1 cellular context compared by ENCODE assay signal in the genomic region with DNA sequence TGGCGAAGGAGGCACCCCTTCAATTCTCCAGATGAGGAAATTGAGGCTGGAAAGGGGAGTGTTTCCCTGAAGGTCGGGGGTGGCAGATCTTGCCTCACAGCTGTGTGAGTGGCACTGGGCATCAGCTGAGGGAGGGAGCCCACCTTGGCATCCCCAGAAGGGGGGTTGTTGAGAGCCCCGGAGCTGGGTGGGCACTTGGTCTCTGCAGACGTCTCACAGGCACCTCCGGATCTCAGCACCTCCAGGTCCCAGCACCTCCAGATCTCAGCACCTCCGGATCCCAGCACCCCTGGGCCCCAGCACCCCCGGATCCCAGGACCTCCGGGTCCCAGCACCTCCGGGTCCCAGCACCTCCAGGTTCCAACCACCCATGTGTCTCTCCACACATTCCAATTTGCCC.
TF ChIP-seq lines count a peak whose summit lies in the region.

No MANE protein-coding gene starts in this region.

TF ChIP-seq in HepG2, 621 proteins besides CTCF, POLR2A, EP300 and RAD21 (continued from another document):
- TF ChIP-seq ZNF260 (CRISPR knock-in tag; IDR thresholded peaks at IDR 0.05; ENCODE audit: borderline replicate concordance, low read depth): no peak
- TF ChIP-seq, protein P1, sequence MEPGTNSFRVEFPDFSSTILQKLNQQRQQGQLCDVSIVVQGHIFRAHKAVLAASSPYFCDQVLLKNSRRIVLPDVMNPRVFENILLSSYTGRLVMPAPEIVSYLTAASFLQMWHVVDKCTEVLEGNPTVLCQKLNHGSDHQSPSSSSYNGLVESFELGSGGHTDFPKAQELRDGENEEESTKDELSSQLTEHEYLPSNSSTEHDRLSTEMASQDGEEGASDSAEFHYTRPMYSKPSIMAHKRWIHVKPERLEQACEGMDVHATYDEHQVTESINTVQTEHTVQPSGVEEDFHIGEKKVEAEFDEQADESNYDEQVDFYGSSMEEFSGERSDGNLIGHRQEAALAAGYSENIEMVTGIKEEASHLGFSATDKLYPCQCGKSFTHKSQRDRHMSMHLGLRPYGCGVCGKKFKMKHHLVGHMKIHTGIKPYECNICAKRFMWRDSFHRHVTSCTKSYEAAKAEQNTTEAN (CRISPR knock-in tag; conservative IDR thresholded peaks at IDR 0.05): no peak
- no peak for TF ChIP-seq ZSCAN29 (CRISPR knock-in tag; conservative IDR thresholded peaks at IDR 0.05)
- no peak for TF ChIP-seq ZNF292 (CRISPR knock-in tag; IDR thresholded peaks at IDR 0.05; ENCODE audit: borderline replicate concordance, low read depth)
- TF ChIP-seq, protein P2, sequence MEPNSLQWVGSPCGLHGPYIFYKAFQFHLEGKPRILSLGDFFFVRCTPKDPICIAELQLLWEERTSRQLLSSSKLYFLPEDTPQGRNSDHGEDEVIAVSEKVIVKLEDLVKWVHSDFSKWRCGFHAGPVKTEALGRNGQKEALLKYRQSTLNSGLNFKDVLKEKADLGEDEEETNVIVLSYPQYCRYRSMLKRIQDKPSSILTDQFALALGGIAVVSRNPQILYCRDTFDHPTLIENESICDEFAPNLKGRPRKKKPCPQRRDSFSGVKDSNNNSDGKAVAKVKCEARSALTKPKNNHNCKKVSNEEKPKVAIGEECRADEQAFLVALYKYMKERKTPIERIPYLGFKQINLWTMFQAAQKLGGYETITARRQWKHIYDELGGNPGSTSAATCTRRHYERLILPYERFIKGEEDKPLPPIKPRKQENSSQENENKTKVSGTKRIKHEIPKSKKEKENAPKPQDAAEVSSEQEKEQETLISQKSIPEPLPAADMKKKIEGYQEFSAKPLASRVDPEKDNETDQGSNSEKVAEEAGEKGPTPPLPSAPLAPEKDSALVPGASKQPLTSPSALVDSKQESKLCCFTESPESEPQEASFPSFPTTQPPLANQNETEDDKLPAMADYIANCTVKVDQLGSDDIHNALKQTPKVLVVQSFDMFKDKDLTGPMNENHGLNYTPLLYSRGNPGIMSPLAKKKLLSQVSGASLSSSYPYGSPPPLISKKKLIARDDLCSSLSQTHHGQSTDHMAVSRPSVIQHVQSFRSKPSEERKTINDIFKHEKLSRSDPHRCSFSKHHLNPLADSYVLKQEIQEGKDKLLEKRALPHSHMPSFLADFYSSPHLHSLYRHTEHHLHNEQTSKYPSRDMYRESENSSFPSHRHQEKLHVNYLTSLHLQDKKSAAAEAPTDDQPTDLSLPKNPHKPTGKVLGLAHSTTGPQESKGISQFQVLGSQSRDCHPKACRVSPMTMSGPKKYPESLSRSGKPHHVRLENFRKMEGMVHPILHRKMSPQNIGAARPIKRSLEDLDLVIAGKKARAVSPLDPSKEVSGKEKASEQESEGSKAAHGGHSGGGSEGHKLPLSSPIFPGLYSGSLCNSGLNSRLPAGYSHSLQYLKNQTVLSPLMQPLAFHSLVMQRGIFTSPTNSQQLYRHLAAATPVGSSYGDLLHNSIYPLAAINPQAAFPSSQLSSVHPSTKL (CRISPR knock-in tag; IDR thresholded peaks at IDR 0.05): no peak
- TF ChIP-seq, protein P3, sequence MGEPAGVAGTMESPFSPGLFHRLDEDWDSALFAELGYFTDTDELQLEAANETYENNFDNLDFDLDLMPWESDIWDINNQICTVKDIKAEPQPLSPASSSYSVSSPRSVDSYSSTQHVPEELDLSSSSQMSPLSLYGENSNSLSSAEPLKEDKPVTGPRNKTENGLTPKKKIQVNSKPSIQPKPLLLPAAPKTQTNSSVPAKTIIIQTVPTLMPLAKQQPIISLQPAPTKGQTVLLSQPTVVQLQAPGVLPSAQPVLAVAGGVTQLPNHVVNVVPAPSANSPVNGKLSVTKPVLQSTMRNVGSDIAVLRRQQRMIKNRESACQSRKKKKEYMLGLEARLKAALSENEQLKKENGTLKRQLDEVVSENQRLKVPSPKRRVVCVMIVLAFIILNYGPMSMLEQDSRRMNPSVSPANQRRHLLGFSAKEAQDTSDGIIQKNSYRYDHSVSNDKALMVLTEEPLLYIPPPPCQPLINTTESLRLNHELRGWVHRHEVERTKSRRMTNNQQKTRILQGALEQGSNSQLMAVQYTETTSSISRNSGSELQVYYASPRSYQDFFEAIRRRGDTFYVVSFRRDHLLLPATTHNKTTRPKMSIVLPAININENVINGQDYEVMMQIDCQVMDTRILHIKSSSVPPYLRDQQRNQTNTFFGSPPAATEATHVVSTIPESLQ (CRISPR knock-in tag; conservative IDR thresholded peaks at IDR 0.05): no peak
- TF ChIP-seq ZMYM3 (CRISPR knock-in tag; IDR thresholded peaks at IDR 0.05): no peak
- TF ChIP-seq, protein P4, sequence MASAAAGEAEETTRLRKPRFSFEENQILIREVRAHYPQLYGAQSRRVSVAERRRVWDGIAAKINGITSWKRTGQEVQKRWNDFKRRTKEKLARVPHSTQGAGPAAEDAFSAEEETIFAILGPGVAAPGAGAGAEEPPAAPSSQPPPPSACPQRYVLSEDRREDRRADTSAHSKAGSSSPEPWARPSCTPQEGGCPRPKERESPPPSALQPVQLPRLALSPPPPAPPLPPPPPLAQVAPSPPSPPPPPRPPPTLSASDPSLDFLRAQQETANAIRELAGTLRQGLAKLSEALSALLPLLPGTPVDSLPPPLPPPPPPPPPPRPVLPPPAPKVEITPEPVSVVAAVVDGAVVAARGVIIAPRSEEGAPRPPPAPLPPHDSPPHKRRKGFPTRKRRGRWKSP (CRISPR knock-in tag; IDR thresholded peaks at IDR 0.05): no peak
- TF ChIP-seq, protein P5, sequence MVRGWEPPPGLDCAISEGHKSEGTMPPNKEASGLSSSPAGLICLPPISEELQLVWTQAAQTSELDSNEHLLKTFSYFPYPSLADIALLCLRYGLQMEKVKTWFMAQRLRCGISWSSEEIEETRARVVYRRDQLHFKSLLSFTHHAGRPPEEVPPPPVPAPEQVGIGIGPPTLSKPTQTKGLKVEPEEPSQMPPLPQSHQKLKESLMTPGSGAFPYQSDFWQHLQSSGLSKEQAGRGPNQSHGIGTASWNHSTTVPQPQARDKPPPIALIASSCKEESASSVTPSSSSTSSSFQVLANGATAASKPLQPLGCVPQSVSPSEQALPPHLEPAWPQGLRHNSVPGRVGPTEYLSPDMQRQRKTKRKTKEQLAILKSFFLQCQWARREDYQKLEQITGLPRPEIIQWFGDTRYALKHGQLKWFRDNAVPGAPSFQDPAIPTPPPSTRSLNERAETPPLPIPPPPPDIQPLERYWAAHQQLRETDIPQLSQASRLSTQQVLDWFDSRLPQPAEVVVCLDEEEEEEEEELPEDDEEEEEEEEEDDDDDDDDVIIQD (CRISPR knock-in tag; IDR thresholded peaks at IDR 0.05; ENCODE audit: low read depth): no peak
- TF ChIP-seq MEIS1 (CRISPR knock-in tag; IDR thresholded peaks at IDR 0.05; ENCODE audit: borderline replicate concordance): no peak
- TF ChIP-seq, protein P6, sequence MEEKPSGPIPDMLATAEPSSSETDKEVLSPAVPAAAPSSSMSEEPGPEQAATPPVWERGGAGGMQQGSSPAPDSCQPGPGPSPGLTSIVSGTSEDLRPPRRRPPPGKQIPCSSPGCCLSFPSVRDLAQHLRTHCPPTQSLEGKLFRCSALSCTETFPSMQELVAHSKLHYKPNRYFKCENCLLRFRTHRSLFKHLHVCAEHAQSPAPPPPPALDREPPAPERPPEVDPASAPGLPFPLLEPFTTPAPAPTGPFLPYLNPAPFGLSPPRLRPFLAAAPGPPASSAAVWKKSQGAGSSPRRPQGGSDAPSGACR (CRISPR knock-in tag; IDR thresholded peaks at IDR 0.05): no peak
- no peak for TF ChIP-seq ZNF772 (CRISPR knock-in tag; IDR thresholded peaks at IDR 0.05)
